ENCODE assay signal across 2 cellular contexts in the genomic region with DNA sequence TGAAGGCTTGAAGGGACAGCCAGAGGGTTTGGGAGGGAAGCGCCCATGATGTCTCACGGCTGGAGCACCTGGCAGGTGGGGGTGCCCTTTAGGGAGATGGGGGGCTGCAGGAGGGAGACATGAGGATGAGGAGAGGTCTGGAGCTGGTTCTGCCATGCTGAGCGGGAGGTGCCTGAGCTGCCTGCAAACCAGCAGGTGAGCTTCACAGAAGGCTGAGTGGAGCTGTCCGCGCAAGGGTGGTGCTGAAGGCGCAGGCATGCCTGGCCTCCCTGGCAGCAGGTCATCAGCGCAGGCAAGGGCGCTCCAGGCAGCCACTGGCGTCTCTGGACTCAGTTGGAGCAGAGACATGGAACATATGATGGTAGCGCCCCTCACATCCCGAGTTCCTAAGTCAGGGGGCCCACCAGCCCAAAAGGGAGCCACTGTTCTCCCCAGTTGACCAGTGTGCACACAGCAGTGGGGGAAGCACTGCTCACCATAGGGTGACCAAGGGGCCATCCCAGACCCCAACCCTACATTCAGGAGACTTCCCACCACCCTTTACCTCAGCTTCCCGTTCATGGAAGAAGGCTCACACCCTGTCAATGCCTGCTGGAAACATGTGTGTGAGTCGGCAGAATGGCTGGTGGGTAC.
TF ChIP-seq lines count a peak whose summit lies in the region.

No MANE protein-coding gene starts in this region.

TF ChIP-seq in GM12878, 131 proteins besides CTCF, POLR2A, EP300 and RAD21:
- no peak for TF ChIP-seq SMAD1 (IDR thresholded peaks at IDR 0.05; ENCODE audit: low read depth, partially characterized antibody)
- TF ChIP-seq, protein P1, sequence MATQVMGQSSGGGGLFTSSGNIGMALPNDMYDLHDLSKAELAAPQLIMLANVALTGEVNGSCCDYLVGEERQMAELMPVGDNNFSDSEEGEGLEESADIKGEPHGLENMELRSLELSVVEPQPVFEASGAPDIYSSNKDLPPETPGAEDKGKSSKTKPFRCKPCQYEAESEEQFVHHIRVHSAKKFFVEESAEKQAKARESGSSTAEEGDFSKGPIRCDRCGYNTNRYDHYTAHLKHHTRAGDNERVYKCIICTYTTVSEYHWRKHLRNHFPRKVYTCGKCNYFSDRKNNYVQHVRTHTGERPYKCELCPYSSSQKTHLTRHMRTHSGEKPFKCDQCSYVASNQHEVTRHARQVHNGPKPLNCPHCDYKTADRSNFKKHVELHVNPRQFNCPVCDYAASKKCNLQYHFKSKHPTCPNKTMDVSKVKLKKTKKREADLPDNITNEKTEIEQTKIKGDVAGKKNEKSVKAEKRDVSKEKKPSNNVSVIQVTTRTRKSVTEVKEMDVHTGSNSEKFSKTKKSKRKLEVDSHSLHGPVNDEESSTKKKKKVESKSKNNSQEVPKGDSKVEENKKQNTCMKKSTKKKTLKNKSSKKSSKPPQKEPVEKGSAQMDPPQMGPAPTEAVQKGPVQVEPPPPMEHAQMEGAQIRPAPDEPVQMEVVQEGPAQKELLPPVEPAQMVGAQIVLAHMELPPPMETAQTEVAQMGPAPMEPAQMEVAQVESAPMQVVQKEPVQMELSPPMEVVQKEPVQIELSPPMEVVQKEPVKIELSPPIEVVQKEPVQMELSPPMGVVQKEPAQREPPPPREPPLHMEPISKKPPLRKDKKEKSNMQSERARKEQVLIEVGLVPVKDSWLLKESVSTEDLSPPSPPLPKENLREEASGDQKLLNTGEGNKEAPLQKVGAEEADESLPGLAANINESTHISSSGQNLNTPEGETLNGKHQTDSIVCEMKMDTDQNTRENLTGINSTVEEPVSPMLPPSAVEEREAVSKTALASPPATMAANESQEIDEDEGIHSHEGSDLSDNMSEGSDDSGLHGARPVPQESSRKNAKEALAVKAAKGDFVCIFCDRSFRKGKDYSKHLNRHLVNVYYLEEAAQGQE (IDR thresholded peaks at IDR 0.05; ENCODE audit: low read depth, low read length) = peak; percentile 92

TF ChIP-seq in HepG2, 621 proteins besides CTCF, POLR2A, EP300 and RAD21 (continues in another document):
- TF ChIP-seq ZBTB42 (CRISPR knock-in tag; IDR thresholded peaks at IDR 0.05) (peak; percentile 73; the same call in 1 of the 2 replicates), IKZF4 (CRISPR knock-in tag; IDR thresholded peaks at IDR 0.05; ENCODE audit: borderline replicate concordance, low read depth, not compliant biosample characterization) (peak; percentile 84), ETV6 (CRISPR knock-in tag; conservative IDR thresholded peaks at IDR 0.05) (peak; percentile 95), ZFP62 (CRISPR knock-in tag; IDR thresholded peaks at IDR 0.05) (no peak), HMGA1 (CRISPR knock-in tag; conservative IDR thresholded peaks at IDR 0.05) (no peak), ZKSCAN5 (CRISPR knock-in tag; IDR thresholded peaks at IDR 0.05) (peak; percentile 80), JUN (CRISPR knock-in tag; IDR thresholded peaks at IDR 0.05) (no peak), WIZ (CRISPR knock-in tag; IDR thresholded peaks at IDR 0.05) (peak; percentile 99), CREM (IDR thresholded peaks at IDR 0.05) (no peak), CREM (CRISPR knock-in tag; IDR thresholded peaks at IDR 0.05) (no peak), ZNF780A (CRISPR knock-in tag; IDR thresholded peaks at IDR 0.05) (peak; percentile 91), ZKSCAN1 (IDR thresholded peaks at IDR 0.05; ENCODE audit: low read length) (no peak), SP4 (CRISPR knock-in tag; IDR thresholded peaks at IDR 0.05) (no peak; the same call in 1 of the 2 replicates), CCDC6 (CRISPR knock-in tag; IDR thresholded peaks at IDR 0.05) (peak; percentile 93; the same call in 1 of the 2 replicates), ZNF34 (CRISPR knock-in tag; IDR thresholded peaks at IDR 0.05; ENCODE audit: borderline replicate concordance) (0 out of 2 replicates have a peak, but pooled peaks have one; percentile 73), ZNF354B (CRISPR knock-in tag; IDR thresholded peaks at IDR 0.05) (no peak), GATAD2A (CRISPR knock-in tag; IDR thresholded peaks at IDR 0.05) (peak; percentile 82), SMAD3 (CRISPR knock-in tag; IDR thresholded peaks at IDR 0.05) (peak; percentile 97), ZNF83 (CRISPR knock-in tag; IDR thresholded peaks at IDR 0.05; ENCODE audit: borderline replicate concordance) (0 out of 2 replicates have a peak, but pooled peaks have one; percentile 88), PAWR (CRISPR knock-in tag; IDR thresholded peaks at IDR 0.05; ENCODE audit: borderline replicate concordance) (0 out of 2 replicates have a peak, but pooled peaks have one; percentile 82), ATM (IDR thresholded peaks at IDR 0.05; ENCODE audit: borderline replicate concordance) (no peak), ZNF7 (CRISPR knock-in tag; IDR thresholded peaks at IDR 0.05) (peak; percentile 66; the same call in 1 of the 2 replicates), SP5 (CRISPR knock-in tag; IDR thresholded peaks at IDR 0.05; ENCODE audit: borderline replicate concordance, low read depth) (no peak), ZNF274 (CRISPR knock-in tag; IDR thresholded peaks at IDR 0.05) (peak; percentile 83; the same call in 1 of the 2 replicates), ZNF317 (CRISPR knock-in tag; IDR thresholded peaks at IDR 0.05) (peak; percentile 62; the same call in 1 of the 2 replicates), YEATS4 (CRISPR knock-in tag; IDR thresholded peaks at IDR 0.05; ENCODE audit: borderline replicate concordance) (peak; percentile 30; the same call in 1 of the 2 replicates), ZNF75D (CRISPR knock-in tag; IDR thresholded peaks at IDR 0.05; ENCODE audit: borderline replicate concordance) (no peak), ZNF788 (CRISPR knock-in tag; IDR thresholded peaks at IDR 0.05; ENCODE audit: borderline replicate concordance) (peak; percentile 88), KDM4B (CRISPR knock-in tag; IDR thresholded peaks at IDR 0.05) (peak; percentile 98)
- TF ChIP-seq, protein P2, sequence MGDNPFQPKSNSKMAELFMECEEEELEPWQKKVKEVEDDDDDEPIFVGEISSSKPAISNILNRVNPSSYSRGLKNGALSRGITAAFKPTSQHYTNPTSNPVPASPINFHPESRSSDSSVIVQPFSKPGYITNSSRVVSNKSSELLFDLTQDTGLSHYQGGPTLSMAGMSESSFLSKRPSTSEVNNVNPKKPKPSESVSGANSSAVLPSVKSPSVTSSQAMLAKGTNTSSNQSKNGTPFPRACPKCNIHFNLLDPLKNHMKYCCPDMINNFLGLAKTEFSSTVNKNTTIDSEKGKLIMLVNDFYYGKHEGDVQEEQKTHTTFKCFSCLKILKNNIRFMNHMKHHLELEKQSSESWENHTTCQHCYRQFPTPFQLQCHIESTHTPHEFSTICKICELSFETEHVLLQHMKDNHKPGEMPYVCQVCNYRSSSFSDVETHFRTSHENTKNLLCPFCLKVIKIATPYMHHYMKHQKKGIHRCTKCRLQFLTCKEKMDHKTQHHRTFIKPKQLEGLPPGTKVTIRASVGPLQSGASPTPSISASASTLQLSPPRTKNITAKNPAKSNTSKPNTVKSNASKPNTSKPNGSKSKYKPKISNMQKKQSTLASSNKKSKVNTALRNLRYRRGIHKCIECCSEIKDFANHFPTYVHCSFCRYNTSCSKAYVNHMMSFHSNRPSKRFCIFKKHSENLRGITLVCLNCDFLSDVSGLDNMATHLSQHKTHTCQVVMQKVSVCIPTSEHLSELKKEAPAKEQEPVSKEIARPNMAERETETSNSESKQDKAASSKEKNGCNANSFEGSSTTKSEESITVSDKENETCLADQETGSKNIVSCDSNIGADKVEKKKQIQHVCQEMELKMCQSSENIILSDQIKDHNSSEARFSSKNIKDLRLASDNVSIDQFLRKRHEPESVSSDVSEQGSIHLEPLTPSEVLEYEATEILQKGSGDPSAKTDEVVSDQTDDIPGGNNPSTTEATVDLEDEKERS (CRISPR knock-in tag; IDR thresholded peaks at IDR 0.05) = peak; percentile 84
- TF ChIP-seq, protein P3, sequence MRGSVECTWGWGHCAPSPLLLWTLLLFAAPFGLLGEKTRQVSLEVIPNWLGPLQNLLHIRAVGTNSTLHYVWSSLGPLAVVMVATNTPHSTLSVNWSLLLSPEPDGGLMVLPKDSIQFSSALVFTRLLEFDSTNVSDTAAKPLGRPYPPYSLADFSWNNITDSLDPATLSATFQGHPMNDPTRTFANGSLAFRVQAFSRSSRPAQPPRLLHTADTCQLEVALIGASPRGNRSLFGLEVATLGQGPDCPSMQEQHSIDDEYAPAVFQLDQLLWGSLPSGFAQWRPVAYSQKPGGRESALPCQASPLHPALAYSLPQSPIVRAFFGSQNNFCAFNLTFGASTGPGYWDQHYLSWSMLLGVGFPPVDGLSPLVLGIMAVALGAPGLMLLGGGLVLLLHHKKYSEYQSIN (CRISPR knock-in tag; IDR thresholded peaks at IDR 0.05; ENCODE audit: borderline replicate concordance) = no peak
- TF ChIP-seq, protein P4, sequence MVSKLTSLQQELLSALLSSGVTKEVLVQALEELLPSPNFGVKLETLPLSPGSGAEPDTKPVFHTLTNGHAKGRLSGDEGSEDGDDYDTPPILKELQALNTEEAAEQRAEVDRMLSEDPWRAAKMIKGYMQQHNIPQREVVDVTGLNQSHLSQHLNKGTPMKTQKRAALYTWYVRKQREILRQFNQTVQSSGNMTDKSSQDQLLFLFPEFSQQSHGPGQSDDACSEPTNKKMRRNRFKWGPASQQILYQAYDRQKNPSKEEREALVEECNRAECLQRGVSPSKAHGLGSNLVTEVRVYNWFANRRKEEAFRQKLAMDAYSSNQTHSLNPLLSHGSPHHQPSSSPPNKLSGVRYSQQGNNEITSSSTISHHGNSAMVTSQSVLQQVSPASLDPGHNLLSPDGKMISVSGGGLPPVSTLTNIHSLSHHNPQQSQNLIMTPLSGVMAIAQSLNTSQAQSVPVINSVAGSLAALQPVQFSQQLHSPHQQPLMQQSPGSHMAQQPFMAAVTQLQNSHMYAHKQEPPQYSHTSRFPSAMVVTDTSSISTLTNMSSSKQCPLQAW (CRISPR knock-in tag; IDR thresholded peaks at IDR 0.05) = no peak
- TF ChIP-seq, protein P5, sequence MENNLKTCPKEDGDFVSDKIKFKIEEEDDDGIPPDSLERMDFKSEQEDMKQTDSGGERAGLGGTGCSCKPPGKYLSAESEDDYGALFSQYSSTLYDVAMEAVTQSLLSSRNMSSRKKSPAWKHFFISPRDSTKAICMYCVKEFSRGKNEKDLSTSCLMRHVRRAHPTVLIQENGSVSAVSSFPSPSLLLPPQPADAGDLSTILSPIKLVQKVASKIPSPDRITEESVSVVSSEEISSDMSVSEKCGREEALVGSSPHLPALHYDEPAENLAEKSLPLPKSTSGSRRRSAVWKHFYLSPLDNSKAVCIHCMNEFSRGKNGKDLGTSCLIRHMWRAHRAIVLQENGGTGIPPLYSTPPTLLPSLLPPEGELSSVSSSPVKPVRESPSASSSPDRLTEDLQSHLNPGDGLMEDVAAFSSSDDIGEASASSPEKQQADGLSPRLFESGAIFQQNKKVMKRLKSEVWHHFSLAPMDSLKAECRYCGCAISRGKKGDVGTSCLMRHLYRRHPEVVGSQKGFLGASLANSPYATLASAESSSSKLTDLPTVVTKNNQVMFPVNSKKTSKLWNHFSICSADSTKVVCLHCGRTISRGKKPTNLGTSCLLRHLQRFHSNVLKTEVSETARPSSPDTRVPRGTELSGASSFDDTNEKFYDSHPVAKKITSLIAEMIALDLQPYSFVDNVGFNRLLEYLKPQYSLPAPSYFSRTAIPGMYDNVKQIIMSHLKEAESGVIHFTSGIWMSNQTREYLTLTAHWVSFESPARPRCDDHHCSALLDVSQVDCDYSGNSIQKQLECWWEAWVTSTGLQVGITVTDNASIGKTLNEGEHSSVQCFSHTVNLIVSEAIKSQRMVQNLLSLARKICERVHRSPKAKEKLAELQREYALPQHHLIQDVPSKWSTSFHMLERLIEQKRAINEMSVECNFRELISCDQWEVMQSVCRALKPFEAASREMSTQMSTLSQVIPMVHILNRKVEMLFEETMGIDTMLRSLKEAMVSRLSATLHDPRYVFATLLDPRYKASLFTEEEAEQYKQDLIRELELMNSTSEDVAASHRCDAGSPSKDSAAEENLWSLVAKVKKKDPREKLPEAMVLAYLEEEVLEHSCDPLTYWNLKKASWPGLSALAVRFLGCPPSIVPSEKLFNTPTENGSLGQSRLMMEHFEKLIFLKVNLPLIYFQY (CRISPR knock-in tag; IDR thresholded peaks at IDR 0.05; ENCODE audit: borderline replicate concordance) = peak; percentile 88
- TF ChIP-seq, protein P6, sequence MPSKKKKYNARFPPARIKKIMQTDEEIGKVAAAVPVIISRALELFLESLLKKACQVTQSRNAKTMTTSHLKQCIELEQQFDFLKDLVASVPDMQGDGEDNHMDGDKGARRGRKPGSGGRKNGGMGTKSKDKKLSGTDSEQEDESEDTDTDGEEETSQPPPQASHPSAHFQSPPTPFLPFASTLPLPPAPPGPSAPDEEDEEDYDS (CRISPR knock-in tag; IDR thresholded peaks at IDR 0.05) = peak; percentile 58; the same call in 1 of the 2 replicates
- TF ChIP-seq, protein P7, sequence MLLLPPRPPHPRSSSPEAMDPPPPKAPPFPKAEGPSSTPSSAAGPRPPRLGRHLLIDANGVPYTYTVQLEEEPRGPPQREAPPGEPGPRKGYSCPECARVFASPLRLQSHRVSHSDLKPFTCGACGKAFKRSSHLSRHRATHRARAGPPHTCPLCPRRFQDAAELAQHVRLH (CRISPR knock-in tag; IDR thresholded peaks at IDR 0.05; ENCODE audit: borderline replicate concordance, low read depth) = peak; percentile 97
- TF ChIP-seq, protein P8, sequence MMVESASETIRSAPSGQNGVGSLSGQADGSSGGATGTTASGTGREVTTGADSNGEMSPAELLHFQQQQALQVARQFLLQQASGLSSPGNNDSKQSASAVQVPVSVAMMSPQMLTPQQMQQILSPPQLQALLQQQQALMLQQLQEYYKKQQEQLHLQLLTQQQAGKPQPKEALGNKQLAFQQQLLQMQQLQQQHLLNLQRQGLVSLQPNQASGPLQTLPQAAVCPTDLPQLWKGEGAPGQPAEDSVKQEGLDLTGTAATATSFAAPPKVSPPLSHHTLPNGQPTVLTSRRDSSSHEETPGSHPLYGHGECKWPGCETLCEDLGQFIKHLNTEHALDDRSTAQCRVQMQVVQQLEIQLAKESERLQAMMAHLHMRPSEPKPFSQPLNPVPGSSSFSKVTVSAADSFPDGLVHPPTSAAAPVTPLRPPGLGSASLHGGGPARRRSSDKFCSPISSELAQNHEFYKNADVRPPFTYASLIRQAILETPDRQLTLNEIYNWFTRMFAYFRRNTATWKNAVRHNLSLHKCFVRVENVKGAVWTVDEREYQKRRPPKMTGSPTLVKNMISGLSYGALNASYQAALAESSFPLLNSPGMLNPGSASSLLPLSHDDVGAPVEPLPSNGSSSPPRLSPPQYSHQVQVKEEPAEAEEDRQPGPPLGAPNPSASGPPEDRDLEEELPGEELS (CRISPR knock-in tag; IDR thresholded peaks at IDR 0.05) = peak; percentile 40; the same call in 1 of the 2 replicates
